ENCODE assay signal across 17 cellular contexts in genomic region chr6:44652551-44652950, GRCh38.
"Had no signal": no experiment of that assay in that cellular context is flagged by ENCODE, and none has a peak within 500 bp of the region (broad histone marks: within the 10 kb centered on the region; RNA-seq: fewer than 3 reads in every experiment).

No MANE protein-coding gene starts in this region.

- H3K27me3 ChIP-seq: body of pancreas, gastrocnemius medialis, right lobe of liver had no signal

- DNase-seq: activated CD4-positive, alpha-beta T cell treated with anti-CD3 and anti-CD28 coated beads for 1 hour; activated CD4-positive, alpha-beta T cell treated with anti-CD3 and anti-CD28 coated beads, Interleukin-2, amount 50 U/mL, for 4 hours; amygdala; body of pancreas; caudate nucleus; endodermal cell; gastrocnemius medialis; head of caudate nucleus; left lung; mucosa of descending colon; naive thymus-derived CD4-positive, alpha-beta T cell; right lobe of liver; stimulated activated CD4-positive, alpha-beta T cell treated with anti-CD3 and anti-CD28 coated beads, Interleukin-4, amount 100 ng/mL, for 24 hours; WERI-Rb-1 had no signal

- H3K9me3 ChIP-seq: body of pancreas, gastrocnemius medialis, left lung, mucosa of descending colon, right lobe of liver, thoracic aorta had no signal

- H3K4me1 ChIP-seq: right lobe of liver had no signal

- H3K4me3 ChIP-seq: body of pancreas, gastrocnemius medialis, left lung, mucosa of descending colon, right lobe of liver, thoracic aorta had no signal

- H3K27ac ChIP-seq: body of pancreas, epithelial cell of prostate, gastrocnemius medialis, left lung, right lobe of liver, thoracic aorta, WERI-Rb-1 had no signal

- H3K36me3 ChIP-seq: gastrocnemius medialis, left lung, right lobe of liver, thoracic aorta, WERI-Rb-1 had no signal

- ATAC-seq: body of pancreas; gastrocnemius medialis; left lung; mucosa of descending colon; naive thymus-derived CD4-positive, alpha-beta T cell; right lobe of liver; stimulated activated memory B cell treated with anti-CD40 and anti-IgM and Interleukin-4, amounts not matched to agents 10 μg/mL and 1 μg/mL and 100 μg/mL, for 72 hours had no signal
